ENCODE assay signal across 21 cellular contexts in the genomic region with DNA sequence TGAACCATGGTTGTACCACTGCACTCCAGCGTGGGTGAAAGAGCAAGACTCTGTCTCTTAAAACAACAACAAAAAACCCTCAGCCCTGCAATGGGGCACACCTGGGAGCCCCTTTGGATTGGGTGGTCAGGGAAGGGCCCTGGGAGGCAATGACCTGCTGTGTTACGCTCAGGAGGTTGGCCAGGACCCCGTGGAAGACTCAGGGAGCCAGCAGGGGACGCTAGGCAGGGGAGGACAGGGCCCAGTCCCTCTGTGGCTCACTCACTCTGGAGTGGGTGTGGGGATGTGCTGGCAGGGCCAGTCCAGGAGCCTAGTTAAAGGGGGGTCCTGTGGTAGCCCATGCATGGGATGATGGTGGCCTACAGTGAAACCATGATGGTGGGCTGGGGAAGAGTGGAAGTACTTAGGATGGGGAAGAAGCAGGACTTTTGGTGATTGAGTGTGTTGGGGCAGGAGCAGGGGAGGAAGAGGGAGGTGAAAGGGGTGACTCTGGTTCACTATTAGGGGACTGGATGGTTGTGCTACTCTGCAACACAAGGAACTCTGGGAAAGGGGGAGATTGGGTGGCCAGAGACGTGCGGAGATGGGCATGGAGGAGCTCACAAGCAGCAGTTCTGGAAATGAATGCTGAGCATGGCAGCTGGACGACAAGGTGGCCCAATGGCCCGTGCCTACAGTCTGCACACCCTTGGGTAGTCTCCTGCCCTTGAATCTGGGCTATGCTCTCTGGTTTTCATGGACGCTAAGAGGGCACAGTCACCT. TPM values are rescaled to one million over a fixed set of nuclear protein-coding genes. Genes with fewer than 3 reads are reported as not detected.
DNase-seq lines count a peak whose midpoint lies in the region; ATAC-seq and TF ChIP-seq lines count a peak whose summit lies in the region.
"Had no signal": no experiment of that assay in that cellular context is flagged by ENCODE, and none has a peak within 500 bp of the region (broad histone marks: within the 10 kb centered on the region; RNA-seq: fewer than 3 reads in every experiment).

No MANE protein-coding gene starts in this region.

- no peaks in the 10 kb centered on the region for H4K20me1 ChIP-seq in OCI-LY7 (ENCODE audit: insufficient read depth, low read length)

- intact Hi-C loops in OCI-LY7 (cut with micrococcal nuclease; ENCODE audit: unreplicated experiment) (no loop called here), colonic mucosa (cut with DNase I) (no loop called here)

- in situ Hi-C loops in GM13977 (cut with MboI; ENCODE audit: low pct_unique_long_range_greater_than_20kb, low sequenced_read_pairs, unreplicated experiment), result no loop called here

- H3K4me3 ChIP-seq in OCI-LY7 (ENCODE audit: low read depth, low read length, poor library complexity, severe bottlenecking) (no peak overlapping the region), colonic mucosa (no peak overlapping the region)

- CTCF ChIA-PET in OCI-LY7 (lab: Charles Lee; ENCODE audit: unreplicated experiment), result no interaction called here

- no peak for TF ChIP-seq CTCF in GM13977 (IDR thresholded peaks at IDR 0.05; ENCODE audit: extremely low read depth, insufficient read depth, missing control alignments)
- no peak for TF ChIP-seq CTCF in OCI-LY7 (conservative IDR thresholded peaks at IDR 0.05; ENCODE audit: low read length)
- TF ChIP-seq CTCF in colonic mucosa (IDR thresholded peaks at IDR 0.05), result no peak

- H3K36me3 ChIP-seq in OCI-LY7 (ENCODE audit: insufficient read depth, low read length) (no peaks in the 10 kb centered on the region), colonic mucosa (no peaks in the 10 kb centered on the region)

- H3K9me2 ChIP-seq in OCI-LY7 (ENCODE audit: insufficient read depth, low read length), result no peaks in the 10 kb centered on the region

- 0 out of 2 replicates have a peak overlapping the region, but pooled peaks have one; percentile 28 for H2AFZ ChIP-seq in OCI-LY7 (ENCODE audit: low read length)

- no peaks in the 10 kb centered on the region for H3K79me2 ChIP-seq in OCI-LY7 (ENCODE audit: insufficient read depth, low read depth, low read length)

- POLR2A ChIA-PET in OCI-LY7 (lab: Charles Lee), result no interaction called here

- H3K27ac ChIP-seq in OCI-LY7 (ENCODE audit: low read depth, low read length, poor library complexity, severe bottlenecking), result no peak overlapping the region
- no peak overlapping the region for H3K27ac ChIP-seq in colonic mucosa
- H3K27ac ChIP-seq: C4-2B had no signal

- H3K4me1 ChIP-seq in OCI-LY7 (ENCODE audit: insufficient read depth, low read length, poor library complexity, severe bottlenecking), result peaks cover 32% of the 10 kb centered on the region
- no peaks in the 10 kb centered on the region for H3K4me1 ChIP-seq in colonic mucosa
- H3K4me1 ChIP-seq: Caco-2 had no signal

- no peaks in the 10 kb centered on the region for H3K27me3 ChIP-seq in colonic mucosa

- no peak overlapping the region for H3K9ac ChIP-seq in colonic mucosa (ENCODE audit: low read depth in 2 of 2, low read length in 2 of 2)

- no peak overlapping the region for H3K4me2 ChIP-seq in OCI-LY7 (ENCODE audit: low read length)

- DNase-seq in AG20443 (ENCODE audit: low spot score) (peak; percentile 4), GM13977 (ENCODE audit: low spot score) (peak; percentile 1), OCI-LY7 (ENCODE audit: low spot score) (no peak), left lobe of liver (ENCODE audit: low spot score) (peak; percentile 39), DMS114 treated with DMSO at 0.1 percent for 48 hours (lab: John Stamatoyannopoulos, UW; ENCODE audit: unreplicated experiment) (no peak), mucosa of gallbladder (ENCODE audit: low spot score) (no peak), colonic mucosa (no peak)
- DNase-seq: ACHN; AML-193; Caco-2; CD4-positive, alpha-beta T cell; DMS153; DMS79; GDM1; GOT3; H7; HFFc6; IMR-90 had no signal

- ATAC-seq in left lobe of liver (no peak), GM18907 (IDR thresholded peaks at IDR 0.05; ENCODE audit: unreplicated experiment) (no peak)
- ATAC-seq: HCT116 had no signal

- H3K9me3 ChIP-seq in OCI-LY7 (ENCODE audit: low read length) (peaks cover under 1% of the 10 kb centered on the region; the same call in 1 of the 2 replicates), colonic mucosa (no peaks in the 10 kb centered on the region)

- BruUV-seq in OCI-LY7 (replicated peaks; lab: Mats Ljungman, UMichigan), result no TSS peak

RNA-seq across cellular contexts. Expression of gene FAM20B, which starts 56.3 kb away (rescaled TPM):
- total RNA-seq in OCI-LY7 (2014; rRNA removed; shearing (Covaris generic)), result 16.6 and 17.1 TPM in 2 replicates
- total RNA-seq in OCI-LY7 (2022), result 36.5 and 37.7 TPM in 2 replicates
- 19.9 TPM for total RNA-seq in left lobe of liver
- 69.9 TPM for total RNA-seq in mucosa of gallbladder
- total RNA-seq in colonic mucosa, result 10 to 100 TPM; 38.9 to 45.1 TPM

Comparison
In these comparisons a context has a peak if more than half of its experiments do, and no peak if none do; other contexts are left out.
1. DNase-seq: peak in AG20443 (single experiment), GM13977 (single experiment) and left lobe of liver (single experiment); none in OCI-LY7 (single experiment), DMS114 treated with DMSO at 0.1 percent for 48 hours (single experiment), mucosa of gallbladder (single experiment) and colonic mucosa (single experiment).